In the genomic region with DNA sequence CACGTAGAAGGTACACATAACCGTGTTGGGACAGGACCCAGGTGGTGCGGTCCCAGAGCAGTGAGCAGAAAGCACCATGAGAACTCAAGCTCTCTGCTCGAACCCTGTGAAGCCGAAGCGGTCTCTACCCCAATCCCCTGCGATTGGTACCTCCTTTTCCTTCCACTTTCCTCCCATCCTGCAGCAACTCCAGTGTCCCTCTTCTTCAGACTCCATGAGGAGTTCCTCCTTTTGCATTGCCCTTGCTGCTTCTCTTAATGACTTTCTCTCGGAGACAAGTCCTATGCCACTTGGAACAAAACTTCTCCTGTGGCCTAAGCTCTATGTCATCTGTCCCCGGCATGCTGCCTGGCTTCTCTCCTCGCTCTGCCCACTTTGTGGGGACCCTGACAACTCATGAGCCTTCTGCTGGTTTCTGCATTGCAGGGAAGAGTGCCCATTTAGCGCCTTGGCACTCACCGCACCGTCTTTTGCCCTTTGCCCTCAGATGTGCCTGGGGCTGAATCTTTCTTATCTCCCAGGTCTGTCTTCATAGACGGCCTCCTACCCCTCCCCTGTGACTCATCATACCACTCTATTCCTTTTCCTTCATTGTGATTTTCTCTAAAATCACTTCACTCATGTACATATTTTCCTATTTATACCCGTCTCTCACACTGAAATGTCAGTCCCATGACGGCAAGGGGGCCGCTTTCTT, we compare ENCODE assay signal across 19 cellular contexts. TPM values are rescaled to one million over a fixed set of nuclear protein-coding genes. Genes with fewer than 3 reads are reported as not detected.
A peak's percentile ranks its signal among the peaks of the same experiment; 100 is the strongest.
DNase-seq lines count a peak whose midpoint lies in the region; ATAC-seq and TF ChIP-seq lines count a peak whose summit lies in the region.
"Had no signal": no experiment of that assay in that cellular context is flagged by ENCODE, and none has a peak within 500 bp of the region (broad histone marks: within the 10 kb centered on the region; RNA-seq: fewer than 3 reads in every experiment).

No MANE protein-coding gene starts in this region.

- CTCF ChIA-PET in activated CD8-positive, alpha-beta memory T cell treated with anti-CD3 and anti-CD28 coated beads, Interleukin-2, amount 10 ng/mL, durations not matched to agents 7 days and 5 days (lab: Charles Lee), result interaction anchor here (1.2 to 3.5 kb wide), 2 partner anchors 10 to 53 kb away, joined by 6 to 16 read pairs; a partner anchor contains a TSS

- H3K4me3 Mint-ChIP-seq in activated CD8-positive, alpha-beta memory T cell treated with anti-CD3 and anti-CD28 coated beads, Interleukin-2, amount 10 ng/mL, durations not matched to agents 7 days and 5 days, result no peak overlapping the region
- H3K4me3 Mint-ChIP-seq in T-helper 17 cell, result peak overlapping the region; percentile 7

- intact Hi-C loops in mucosa of descending colon (cut with DNase I, micrococcal nuclease) (no loop called here), esophagus muscularis mucosa (cut with DNase I) (loop anchor here (10.0 kb wide), 1 partner anchor 60 kb away; no protein-coding TSS in a partner anchor)

- no peaks in the 10 kb centered on the region for H3K36me3 ChIP-seq in BLaER1
- no peaks in the 10 kb centered on the region for H3K36me3 ChIP-seq in mucosa of descending colon (ENCODE audit: low read depth)
- H3K36me3 ChIP-seq in esophagus muscularis mucosa, result no peaks in the 10 kb centered on the region
- H3K36me3 ChIP-seq in MM.1S (replicated peaks; ENCODE audit: insufficient read depth, low read length), result no peaks in the 10 kb centered on the region
- H3K36me3 ChIP-seq: BE2C had no signal

- H3K9me3 Mint-ChIP-seq in activated CD8-positive, alpha-beta memory T cell treated with anti-CD3 and anti-CD28 coated beads, Interleukin-2, amount 10 ng/mL, durations not matched to agents 7 days and 5 days (ENCODE audit: low read depth), result no peaks in the 10 kb centered on the region

- no peak overlapping the region for H3K27ac ChIP-seq in BLaER1
- H3K27ac ChIP-seq in esophagus muscularis mucosa (replicated peaks in 1 of 4), result no peak overlapping the region
- H3K27ac ChIP-seq in MM.1S (ENCODE audit: low read length), result no peak overlapping the region

- no peaks in the 10 kb centered on the region for H3K27me3 ChIP-seq in BLaER1
- peaks cover 0 to 6% (median 0%) of the 10 kb centered on the region in 4 donors for H3K27me3 ChIP-seq in esophagus muscularis mucosa
- H3K27me3 ChIP-seq in MM.1S (replicated peaks; ENCODE audit: insufficient read depth, low read length), result peaks cover 99% of the 10 kb centered on the region
- H3K27me3 ChIP-seq: BE2C had no signal

- H4K20me1 ChIP-seq in BLaER1 (no peaks in the 10 kb centered on the region), MM.1S (ENCODE audit: insufficient read depth, low read length) (no peaks in the 10 kb centered on the region)

- H3K27ac Mint-ChIP-seq in activated CD8-positive, alpha-beta memory T cell treated with anti-CD3 and anti-CD28 coated beads, Interleukin-2, amount 10 ng/mL, durations not matched to agents 7 days and 5 days, result no peak overlapping the region
- H3K27ac Mint-ChIP-seq in T-helper 17 cell, result peak overlapping the region; percentile 100

- H3F3A ChIP-seq in MM.1S (ENCODE audit: insufficient read depth, low read length), result no peaks in the 10 kb centered on the region

- no peaks in the 10 kb centered on the region for H3K36me3 Mint-ChIP-seq in activated CD8-positive, alpha-beta memory T cell treated with anti-CD3 and anti-CD28 coated beads, Interleukin-2, amount 10 ng/mL, durations not matched to agents 7 days and 5 days
- H3K36me3 Mint-ChIP-seq in T-helper 17 cell (ENCODE audit: low read depth), result peaks cover 6% of the 10 kb centered on the region

- H3K9me2 ChIP-seq in MM.1S (replicated peaks; ENCODE audit: insufficient read depth, low read length), result no peaks in the 10 kb centered on the region

- 89% methylated on average over 17 of the region's 17 CpGs for WGBS in esophagus muscularis mucosa

- peak; percentile 37 for DNase-seq in activated CD8-positive, alpha-beta memory T cell treated with anti-CD3 and anti-CD28 coated beads, Interleukin-2, amount 10 ng/mL, durations not matched to agents 7 days and 5 days
- DNase-seq in activated CD8-positive, alpha-beta memory T cell treated with anti-CD3 and anti-CD28 coated beads for 24 hours, result no peak
- no peak for DNase-seq in T-helper 17 cell
- DNase-seq in mucosa of descending colon, result no peak
- DNase-seq in kidney glomerular epithelial cell (lab: John Stamatoyannopoulos, UW), result no peak
- DNase-seq in esophagus muscularis mucosa (ENCODE audit: extremely low spot score), result no peak
- no peak for DNase-seq in MM.1S
- DNase-seq: 8988T, BE2C, DMS 273 treated with DMSO at 0.1 percent for 48 hours, DND-41, NCI-H1105, NCI-H1694, NCI-H2081 treated with DMSO at 0.1 percent for 48 hours had no signal

- no peak for TF ChIP-seq POLR2A in esophagus muscularis mucosa (IDR thresholded peaks at IDR 0.05; ENCODE audit: low read depth)

- peaks cover 52% of the 10 kb centered on the region for H3K4me1 Mint-ChIP-seq in activated CD8-positive, alpha-beta memory T cell treated with anti-CD3 and anti-CD28 coated beads, Interleukin-2, amount 10 ng/mL, durations not matched to agents 7 days and 5 days
- H3K4me1 Mint-ChIP-seq in T-helper 17 cell, result peaks cover 70% of the 10 kb centered on the region

- H3K27me3 Mint-ChIP-seq in activated CD8-positive, alpha-beta memory T cell treated with anti-CD3 and anti-CD28 coated beads, Interleukin-2, amount 10 ng/mL, durations not matched to agents 7 days and 5 days, result peaks cover 12% of the 10 kb centered on the region
- H3K27me3 Mint-ChIP-seq in T-helper 17 cell, result no peaks in the 10 kb centered on the region

- H3K9me3 ChIP-seq in BLaER1 (no peaks in the 10 kb centered on the region), T-helper 17 cell (ENCODE audit: control insufficient read depth, low read length, poor library complexity, severe bottlenecking) (no peaks in the 10 kb centered on the region), mucosa of descending colon (no peaks in the 10 kb centered on the region), esophagus muscularis mucosa (no peaks in the 10 kb centered on the region), MM.1S (replicated peaks; ENCODE audit: insufficient read depth, low read length) (no peaks in the 10 kb centered on the region)
- H3K9me3 ChIP-seq: BE2C had no signal

- H3K4me2 ChIP-seq in BLaER1 (peak overlapping the region; percentile 74; the same call in 1 of the 2 replicates), MM.1S (ENCODE audit: low read depth, low read length) (no peak overlapping the region)

- H3K4me3 ChIP-seq in BLaER1, result no peak overlapping the region
- no peak overlapping the region for H3K4me3 ChIP-seq in mucosa of descending colon
- H3K4me3 ChIP-seq in esophagus muscularis mucosa, result no peak overlapping the region
- no peak overlapping the region for H3K4me3 ChIP-seq in MM.1S (ENCODE audit: low read length)
- H3K4me3 ChIP-seq: K562 had no signal

- H3K79me2 ChIP-seq in MM.1S (ENCODE audit: low read length), result no peaks in the 10 kb centered on the region

- no peak for ATAC-seq in activated CD8-positive, alpha-beta memory T cell treated with anti-CD3 and anti-CD28 coated beads, Interleukin-2, amount 10 ng/mL, durations not matched to agents 7 days and 5 days
- ATAC-seq in T-helper 17 cell (no peak), mucosa of descending colon (peak; percentile 34)
- ATAC-seq: K562, Panc1 had no signal

- no peak overlapping the region for H2AFZ ChIP-seq in MM.1S (ENCODE audit: low read length)

- TF ChIP-seq CTCF in mucosa of descending colon (IDR thresholded peaks at IDR 0.05) (no peak), esophagus muscularis mucosa (IDR thresholded peaks at IDR 0.05) (no peak), MM.1S (IDR thresholded peaks at IDR 0.05; ENCODE audit: low read length) (no peak)

- H3K4me1 ChIP-seq in BLaER1, result peaks cover 75% of the 10 kb centered on the region
- peaks cover 6% of the 10 kb centered on the region for H3K4me1 ChIP-seq in mucosa of descending colon (ENCODE audit: low read depth)
- peaks cover 8 to 46% (median 25%) of the 10 kb centered on the region in 4 donors for H3K4me1 ChIP-seq in esophagus muscularis mucosa
- no peaks in the 10 kb centered on the region for H3K4me1 ChIP-seq in MM.1S (ENCODE audit: low read length)
- H3K4me1 ChIP-seq: BE2C had no signal

- TF ChIP-seq EP300 in esophagus muscularis mucosa (IDR thresholded peaks at IDR 0.05), result no peak

- no peak overlapping the region for H3K9ac ChIP-seq in BLaER1
- no peak overlapping the region for H3K9ac ChIP-seq in MM.1S (ENCODE audit: low read length)

RNA-seq across cellular contexts. Expression of a gene that starts 9.2 kb away (rescaled TPM):
- 10 to 100 TPM in 1 of 2 experiments, 1 to 10 TPM in 1; 7.9 to 10.2 TPM for total RNA-seq in activated CD8-positive, alpha-beta memory T cell treated with anti-CD3 and anti-CD28 coated beads, Interleukin-2, amount 10 ng/mL, durations not matched to agents 7 days and 5 days
- total RNA-seq in T-helper 17 cell (10 to 100 TPM; 37.8 to 42.0 TPM), mucosa of descending colon (under 1 TPM; 0.38 to 0.89 (median 0.57) TPM), esophagus muscularis mucosa (1 to 10 TPM in 1 of 4 donors, under 1 TPM in 3; 0.34 to 1.3 (median 0.56) TPM)
- total RNA-seq: G401, H4, K562 had no signal
